Comparison of ENCODE assay signal across 38 cellular contexts in genomic region chr9:114634387-114634786, GRCh38. TPM values are rescaled to one million over a fixed set of nuclear protein-coding genes. Genes with fewer than 3 reads are reported as not detected.
"Had no signal": no experiment of that assay in that cellular context is flagged by ENCODE, and none has a peak within 500 bp of the region (broad histone marks: within the 10 kb centered on the region; RNA-seq: fewer than 3 reads in every experiment).

No MANE protein-coding gene starts in this region.

- H3K4me1 ChIP-seq: adrenal gland, body of pancreas, colonic mucosa, esophagus squamous epithelium, gastroesophageal sphincter had no signal

- H3K27me3 Mint-ChIP-seq: activated CD4-positive, alpha-beta memory T cell treated with anti-CD3 and anti-CD28 coated beads for 36 hours; activated CD4-positive, alpha-beta T cell treated with anti-CD3 and anti-CD28 coated beads for 36 hours; activated CD4-positive, alpha-beta T cell treated with anti-CD3 and anti-CD28 coated beads, Interleukin-2, amount 10 ng/mL, durations not matched to agents 24 days and 14 days; activated CD8-positive, alpha-beta memory T cell treated with anti-CD3 and anti-CD28 coated beads, Interleukin-2, amount 10 ng/mL, durations not matched to agents 7 days and 5 days; activated naive CD4-positive, alpha-beta T cell treated with anti-CD3 and anti-CD28 coated beads, Interleukin-2, amount 10 ng/mL, durations not matched to agents 7 days and 5 days; activated naive CD8-positive, alpha-beta T cell treated with anti-CD3 and anti-CD28 coated beads for 36 hours; activated naive CD8-positive, alpha-beta T cell treated with anti-CD3 and anti-CD28 coated beads, Interleukin-2, amount 50 U/mL, for 24 hours had no signal

- H3K27ac ChIP-seq: adrenal gland, body of pancreas, colonic mucosa, epithelial cell of prostate, esophagus squamous epithelium, gastroesophageal sphincter had no signal

- H3K27ac Mint-ChIP-seq: activated CD4-positive, alpha-beta memory T cell treated with anti-CD3 and anti-CD28 coated beads for 36 hours; activated CD4-positive, alpha-beta T cell treated with anti-CD3 and anti-CD28 coated beads for 36 hours; activated CD4-positive, alpha-beta T cell treated with anti-CD3 and anti-CD28 coated beads, Interleukin-2, amount 10 ng/mL, durations not matched to agents 24 days and 14 days; activated CD8-positive, alpha-beta memory T cell treated with anti-CD3 and anti-CD28 coated beads, Interleukin-2, amount 10 ng/mL, durations not matched to agents 7 days and 5 days; activated CD8-positive, alpha-beta T cell treated with anti-CD3 and anti-CD28 coated beads, Interleukin-2, amount 10 ng/mL, durations not matched to agents 7 days and 5 days; activated naive CD8-positive, alpha-beta T cell treated with anti-CD3 and anti-CD28 coated beads for 36 hours; activated T-helper 1 cell treated with anti-CD3 and anti-CD28 coated beads, Interleukin-12 subunit alpha, Interleukin-12 subunit beta, Interleukin-2, Interleukin-4 antibody, amounts not matched to agents 30 ng/mL and 10 ng/mL and 1 ng/mL, durations not matched to agents 14 hours and 24 hours and 36 hours had no signal

- H3K4me1 Mint-ChIP-seq: activated CD4-positive, alpha-beta T cell treated with anti-CD3 and anti-CD28 coated beads for 36 hours; activated CD4-positive, alpha-beta T cell treated with anti-CD3 and anti-CD28 coated beads, Interleukin-2, amount 10 ng/mL, durations not matched to agents 24 days and 14 days; activated CD8-positive, alpha-beta memory T cell treated with anti-CD3 and anti-CD28 coated beads, Interleukin-2, amount 10 ng/mL, durations not matched to agents 7 days and 5 days; activated naive CD4-positive, alpha-beta T cell treated with anti-CD3 and anti-CD28 coated beads, Interleukin-2, amount 10 ng/mL, durations not matched to agents 7 days and 5 days; activated naive CD8-positive, alpha-beta T cell treated with anti-CD3 and anti-CD28 coated beads for 36 hours; activated naive CD8-positive, alpha-beta T cell treated with anti-CD3 and anti-CD28 coated beads, Interleukin-2, amount 50 U/mL, for 24 hours had no signal

- H3K4me3 ChIP-seq: adrenal gland, body of pancreas, colonic mucosa, esophagus squamous epithelium, gastroesophageal sphincter had no signal

- FAIRE-seq: endometrium, endothelial cell of umbilical vein had no signal

- H3K36me3 ChIP-seq: colonic mucosa had no signal

- H3K4me3 Mint-ChIP-seq: activated CD4-positive, alpha-beta memory T cell treated with anti-CD3 and anti-CD28 coated beads for 36 hours; activated CD4-positive, alpha-beta T cell treated with anti-CD3 and anti-CD28 coated beads for 36 hours; activated CD4-positive, alpha-beta T cell treated with anti-CD3 and anti-CD28 coated beads, Interleukin-2, amount 10 ng/mL, durations not matched to agents 24 days and 14 days; activated CD8-positive, alpha-beta memory T cell treated with anti-CD3 and anti-CD28 coated beads, Interleukin-2, amount 10 ng/mL, durations not matched to agents 7 days and 5 days; activated CD8-positive, alpha-beta T cell treated with anti-CD3 and anti-CD28 coated beads, Interleukin-2, amount 10 ng/mL, durations not matched to agents 7 days and 5 days; activated naive CD4-positive, alpha-beta T cell treated with anti-CD3 and anti-CD28 coated beads, Interleukin-2, amount 10 ng/mL, durations not matched to agents 7 days and 5 days; activated naive CD8-positive, alpha-beta T cell treated with anti-CD3 and anti-CD28 coated beads for 36 hours; activated naive CD8-positive, alpha-beta T cell treated with anti-CD3 and anti-CD28 coated beads, Interleukin-2, amount 50 U/mL, for 24 hours; activated T-helper 1 cell treated with anti-CD3 and anti-CD28 coated beads, Interleukin-12 subunit alpha, Interleukin-12 subunit beta, Interleukin-2, Interleukin-4 antibody, amounts not matched to agents 30 ng/mL and 10 ng/mL and 1 ng/mL, durations not matched to agents 14 hours and 24 hours and 36 hours had no signal

- ATAC-seq: activated CD4-positive, alpha-beta T cell treated with anti-CD3 and anti-CD28 coated beads for 36 hours; activated CD8-positive, alpha-beta memory T cell treated with anti-CD3 and anti-CD28 coated beads, Interleukin-2, amount 10 ng/mL, durations not matched to agents 7 days and 5 days; activated CD8-positive, alpha-beta T cell treated with anti-CD3 and anti-CD28 coated beads, Interleukin-2, amount 10 ng/mL, durations not matched to agents 7 days and 5 days; body of pancreas; gastroesophageal sphincter had no signal

- H3K9me3 Mint-ChIP-seq: activated CD4-positive, alpha-beta memory T cell treated with anti-CD3 and anti-CD28 coated beads for 36 hours; activated CD4-positive, alpha-beta T cell treated with anti-CD3 and anti-CD28 coated beads, Interleukin-2, amount 10 ng/mL, durations not matched to agents 24 days and 14 days; activated naive CD4-positive, alpha-beta T cell treated with anti-CD3 and anti-CD28 coated beads, Interleukin-2, amount 10 ng/mL, durations not matched to agents 7 days and 5 days; activated naive CD8-positive, alpha-beta T cell treated with anti-CD3 and anti-CD28 coated beads for 36 hours; activated naive CD8-positive, alpha-beta T cell treated with anti-CD3 and anti-CD28 coated beads, Interleukin-2, amount 50 U/mL, for 24 hours; activated T-helper 1 cell treated with anti-CD3 and anti-CD28 coated beads, Interleukin-12 subunit alpha, Interleukin-12 subunit beta, Interleukin-2, Interleukin-4 antibody, amounts not matched to agents 30 ng/mL and 10 ng/mL and 1 ng/mL, durations not matched to agents 14 hours and 24 hours and 36 hours had no signal

- H3K27me3 ChIP-seq: adrenal gland, body of pancreas, colonic mucosa, esophagus squamous epithelium, gastroesophageal sphincter had no signal

- DNase-seq: activated CD4-positive, alpha-beta memory T cell treated with anti-CD3 and anti-CD28 coated beads for 36 hours; activated CD4-positive, alpha-beta T cell treated with anti-CD3 and anti-CD28 coated beads for 36 hours; activated CD4-positive, alpha-beta T cell treated with anti-CD3 and anti-CD28 coated beads, Interleukin-2, amount 10 ng/mL, durations not matched to agents 24 days and 14 days; activated CD4-positive, CD25-positive, alpha-beta regulatory T cell; activated CD4-positive, CD25-positive, alpha-beta regulatory T cell treated with anti-CD3 and anti-CD28 coated beads, Interleukin-2, amount 50 U/mL, for 72 hours; activated CD8-positive, alpha-beta memory T cell treated with anti-CD3 and anti-CD28 coated beads, Interleukin-2, amount 10 ng/mL, durations not matched to agents 7 days and 5 days; activated CD8-positive, alpha-beta memory T cell treated with anti-CD3 and anti-CD28 coated beads, Interleukin-2, amount 50 U/mL, for 4 hours; activated CD8-positive, alpha-beta T cell treated with anti-CD3 and anti-CD28 coated beads, Interleukin-2, amount 10 ng/mL, durations not matched to agents 7 days and 5 days; activated gamma-delta T cell; activated naive CD4-positive, alpha-beta T cell; activated naive CD4-positive, alpha-beta T cell treated with anti-CD3 and anti-CD28 coated beads, Interleukin-2, amount 10 ng/mL, durations not matched to agents 7 days and 5 days; activated naive CD8-positive, alpha-beta T cell treated with anti-CD3 and anti-CD28 coated beads for 36 hours; activated naive CD8-positive, alpha-beta T cell treated with anti-CD3 and anti-CD28 coated beads, Interleukin-2, amount 50 U/mL, for 24 hours; activated T-cell treated with anti-CD3 and anti-CD28 coated beads, Interleukin-2, amount 50 U/mL, for 1 hour; activated T-cell treated with anti-CD3 and anti-CD28 coated beads, Interleukin-2, amount 50 U/mL, for 48 hours; adrenal gland; amygdala; aorta; body of pancreas; central memory CD4-positive, alpha-beta T cell; cerebellar nuclear complex; colonic mucosa; effector CD8-positive, alpha-beta T cell; esophagus squamous epithelium; foreskin melanocyte; T-helper 1 cell; T-helper 2 cell had no signal

- H3K9me3 ChIP-seq: adrenal gland, body of pancreas, colonic mucosa, esophagus squamous epithelium, gastroesophageal sphincter had no signal

RNA-seq across cellular contexts. Expression of gene TEX53, which starts 23.2 kb away (rescaled TPM):
- total RNA-seq: activated CD4-positive, alpha-beta memory T cell treated with anti-CD3 and anti-CD28 coated beads for 36 hours; activated CD4-positive, alpha-beta T cell treated with anti-CD3 and anti-CD28 coated beads for 36 hours; activated CD4-positive, alpha-beta T cell treated with anti-CD3 and anti-CD28 coated beads, Interleukin-2, amount 10 ng/mL, durations not matched to agents 24 days and 14 days; activated CD8-positive, alpha-beta memory T cell treated with anti-CD3 and anti-CD28 coated beads for 36 hours; activated CD8-positive, alpha-beta memory T cell treated with anti-CD3 and anti-CD28 coated beads, Interleukin-2, amount 10 ng/mL, durations not matched to agents 7 days and 5 days; activated CD8-positive, alpha-beta T cell treated with anti-CD3 and anti-CD28 coated beads, Interleukin-2, amount 10 ng/mL, durations not matched to agents 7 days and 5 days; activated naive CD8-positive, alpha-beta T cell treated with anti-CD3 and anti-CD28 coated beads for 36 hours; activated T-helper 1 cell treated with anti-CD3 and anti-CD28 coated beads, Interleukin-12 subunit alpha, Interleukin-12 subunit beta, Interleukin-2, Interleukin-4 antibody, amounts not matched to agents 30 ng/mL and 10 ng/mL and 1 ng/mL, durations not matched to agents 14 hours and 24 hours and 36 hours; adrenal gland; aorta; body of pancreas; colonic mucosa; dermis microvascular lymphatic vessel endothelial cell; endothelial cell of umbilical vein; esophagus squamous epithelium; fibroblast of lung; fibroblast of villous mesenchyme; gastroesophageal sphincter; glomerular endothelial cell had no signal
- polyA plus RNA-seq: adrenal gland, aorta, endothelial cell of umbilical vein, esophagus, fibroblast of lung had no signal

RNA-seq across cellular contexts. Expression of gene TEX48, which starts 47.6 kb away (rescaled TPM):
- total RNA-seq: adrenal gland, aorta, body of pancreas, colonic mucosa, dermis microvascular lymphatic vessel endothelial cell, endothelial cell of umbilical vein, esophagus squamous epithelium, fibroblast of lung, fibroblast of villous mesenchyme, gastroesophageal sphincter, glomerular endothelial cell had no signal
- polyA plus RNA-seq: adrenal gland, aorta, endothelial cell of umbilical vein, esophagus, fibroblast of lung had no signal
